In genomic region chr1:180789460-180789859, GRCh38 we compare ENCODE assay signal across 24 cellular contexts.
A peak's percentile ranks its signal among the peaks of the same experiment; 100 is the strongest.
DNase-seq lines count a peak whose midpoint lies in the region; ATAC-seq, FAIRE-seq and TF ChIP-seq lines count a peak whose summit lies in the region.
"Had no signal": no experiment of that assay in that cellular context is flagged by ENCODE, and none has a peak within 500 bp of the region (broad histone marks: within the 10 kb centered on the region; RNA-seq: fewer than 3 reads in every experiment).

No MANE protein-coding gene starts in this region.

- H3K27ac Mint-ChIP-seq in activated T-cell treated with anti-CD3 and anti-CD28 coated beads, Interleukin-2, amount 50 U/mL, for 72 hours, result peak overlapping the region; percentile 54
- no peak overlapping the region for H3K27ac Mint-ChIP-seq in activated T-cell treated with anti-CD3 and anti-CD28 coated beads, Interleukin-2, amount 50 U/mL, for 24 hours
- H3K27ac Mint-ChIP-seq: B cell; CD4-positive, CD25-positive, alpha-beta regulatory T cell; CD8-positive, alpha-beta T cell had no signal

- CTCF ChIA-PET in HCT116 (lab: Charles Lee), result no interaction called here
- CTCF ChIA-PET in GM12878 (lab: Yijun Ruan, JAX), result interaction anchor here (1.4 to 1.5 kb wide), 2 partner anchors 12 to 256 kb away, joined by 4 to 6 read pairs; no protein-coding TSS in a partner anchor

- ATAC-seq in activated T-cell treated with anti-CD3 and anti-CD28 coated beads, Interleukin-2, amount 50 U/mL, for 72 hours (replicated peaks in 1 of 2), result no peak
- ATAC-seq in HCT116, result no peak
- no peak for ATAC-seq in GM12878
- ATAC-seq: CD8-positive, alpha-beta T cell had no signal

- H3K27ac ChIP-seq in HCT116 (ENCODE audit: low read depth, low read length) (no peak overlapping the region), GM12878 (ENCODE audit: control insufficient read depth, insufficient read depth) (no peak overlapping the region)
- H3K27ac ChIP-seq: 22Rv1, BLaER1, C4-2B had no signal

- H3K9me3 ChIP-seq in HCT116 (ENCODE audit: control insufficient read depth in 1 of 2, insufficient read depth in 1 of 2, low read depth in 1 of 2, low read length in 2 of 2) (no peaks in the 10 kb centered on the region), GM12878 (replicated peaks; ENCODE audit: control insufficient read depth, insufficient read depth, low read length) (no peaks in the 10 kb centered on the region)
- H3K9me3 ChIP-seq: BLaER1, Caco-2, HAP-1 had no signal

- FAIRE-seq in GM12878 (lab: Jason Lieb, UNC), result no peak
- FAIRE-seq: A204.1, GM12891, H54 had no signal

- H3K36me3 Mint-ChIP-seq in activated T-cell treated with anti-CD3 and anti-CD28 coated beads, Interleukin-2, amount 50 U/mL, for 72 hours (ENCODE audit: insufficient read depth in 2 of 2), result peaks cover 2 to 7% of the 10 kb centered on the region in 2 donors
- H3K36me3 Mint-ChIP-seq in activated T-cell treated with anti-CD3 and anti-CD28 coated beads, Interleukin-2, amount 50 U/mL, for 24 hours (ENCODE audit: low read depth), result peaks cover 26% of the 10 kb centered on the region

- H3K79me2 ChIP-seq in HCT116 (ENCODE audit: insufficient read depth, low read length) (no peaks in the 10 kb centered on the region), GM12878 (ENCODE audit: control insufficient read depth, insufficient read depth, low read length) (no peaks in the 10 kb centered on the region)

- intact Hi-C loops in HCT116 (cut with micrococcal nuclease) (no loop called here), GM12878 (cut with micrococcal nuclease; ENCODE audit: unreplicated experiment) (no loop called here)

- H2AFZ ChIP-seq in HCT116 (ENCODE audit: low read depth, low read length, poor library complexity, severe bottlenecking), result no peak overlapping the region
- no peak overlapping the region for H2AFZ ChIP-seq in GM12878 (ENCODE audit: control insufficient read depth, low read depth, low read length)

- no peaks in the 10 kb centered on the region for H3K9me3 Mint-ChIP-seq in activated T-cell treated with anti-CD3 and anti-CD28 coated beads, Interleukin-2, amount 50 U/mL, for 72 hours
- H3K9me3 Mint-ChIP-seq in activated T-cell treated with anti-CD3 and anti-CD28 coated beads, Interleukin-2, amount 50 U/mL, for 24 hours, result no peaks in the 10 kb centered on the region
- H3K9me3 Mint-ChIP-seq: CD4-positive, CD25-positive, alpha-beta regulatory T cell; CD8-positive, alpha-beta T cell had no signal

- no peaks in the 10 kb centered on the region for H3K27me3 Mint-ChIP-seq in activated T-cell treated with anti-CD3 and anti-CD28 coated beads, Interleukin-2, amount 50 U/mL, for 72 hours (ENCODE audit: low read depth)
- H3K27me3 Mint-ChIP-seq in activated T-cell treated with anti-CD3 and anti-CD28 coated beads, Interleukin-2, amount 50 U/mL, for 24 hours, result no peaks in the 10 kb centered on the region
- H3K27me3 Mint-ChIP-seq: B cell; CD4-positive, CD25-positive, alpha-beta regulatory T cell had no signal

- H3K9ac ChIP-seq in HCT116 (ENCODE audit: low read length) (no peak overlapping the region), GM12878 (ENCODE audit: control insufficient read depth, insufficient read depth, low read length) (no peak overlapping the region)
- H3K9ac ChIP-seq: BLaER1 had no signal

- TF ChIP-seq RAD21 in HCT116 (IDR thresholded peaks at IDR 0.05; ENCODE audit: low read depth) (no peak), GM12878 (IDR thresholded peaks at IDR 0.05; ENCODE audit: insufficient read depth, low read depth, low read length) (no peak)

- H3K4me3 ChIP-seq in HCT116 (replicated peaks in 1 of 2; ENCODE audit: low read depth in 1 of 2, low read length in 2 of 2) (no peak overlapping the region), GM12878 (no peak overlapping the region)
- H3K4me3 ChIP-seq: BLaER1, HAP-1 had no signal

- RAD21 ChIA-PET in HCT116 (lab: Charles Lee; ENCODE audit: low non-redundant PET in 1 of 2, low total read pairs in 2 of 2, uncharacterized antibody in 2 of 2, unreplicated experiment in 2 of 2), result no interaction called here
- RAD21 ChIA-PET in GM12878 (lab: Charles Lee; ENCODE audit: unreplicated experiment), result no interaction called here

- no peak overlapping the region for H3K4me3 Mint-ChIP-seq in activated T-cell treated with anti-CD3 and anti-CD28 coated beads, Interleukin-2, amount 50 U/mL, for 72 hours
- no peak overlapping the region for H3K4me3 Mint-ChIP-seq in activated T-cell treated with anti-CD3 and anti-CD28 coated beads, Interleukin-2, amount 50 U/mL, for 24 hours
- H3K4me3 Mint-ChIP-seq: B cell; CD4-positive, CD25-positive, alpha-beta regulatory T cell; CD8-positive, alpha-beta T cell had no signal

- in situ Hi-C loops in GM12878 (cut with MboI) (no loop called here), GM13976 (cut with MboI; ENCODE audit: low sequenced_read_pairs, unreplicated experiment) (no loop called here)

- TF ChIP-seq EP300 in GM12878 (IDR thresholded peaks at IDR 0.05; ENCODE audit: borderline replicate concordance in 1 of 2, control insufficient read depth in 1 of 2, low read depth in 2 of 2, low read length in 2 of 2), result no peak

- H3K27me3 ChIP-seq in HCT116 (ENCODE audit: insufficient read depth, low read length) (no peaks in the 10 kb centered on the region), GM12878 (replicated peaks in 1 of 2; ENCODE audit: control insufficient read depth in 2 of 2, insufficient read depth in 2 of 2, low read length in 1 of 2) (no peaks in the 10 kb centered on the region)
- H3K27me3 ChIP-seq: BLaER1 had no signal

- peaks cover 6% of the 10 kb centered on the region for H3K4me1 Mint-ChIP-seq in activated T-cell treated with anti-CD3 and anti-CD28 coated beads, Interleukin-2, amount 50 U/mL, for 72 hours (ENCODE audit: low read depth)
- peaks cover 13% of the 10 kb centered on the region for H3K4me1 Mint-ChIP-seq in activated T-cell treated with anti-CD3 and anti-CD28 coated beads, Interleukin-2, amount 50 U/mL, for 24 hours (ENCODE audit: low read depth)

- H3K4me1 ChIP-seq in HCT116 (ENCODE audit: control insufficient read depth in 1 of 2, insufficient read depth in 2 of 2, low read length in 2 of 2), result peaks cover 0 to 4% of the 10 kb centered on the region in 2 experiments; a peak in 1 of 4 replicates
- H3K4me1 ChIP-seq in GM12878 (ENCODE audit: control insufficient read depth, insufficient read depth, low read length), result no peaks in the 10 kb centered on the region
- H3K4me1 ChIP-seq: HAP-1 had no signal

- POLR2A ChIA-PET in HCT116 (lab: Charles Lee) (no interaction called here), GM12878 (lab: Charles Lee) (no interaction called here)

- BruUV-seq in HCT116 (replicated peaks; lab: Mats Ljungman, UMichigan), result TSS peak; percentile 20
- BruUV-seq in GM12878 (replicated peaks; lab: Mats Ljungman, UMichigan), result TSS peak; percentile 33

- TF ChIP-seq POLR2A in HCT116 (IDR thresholded peaks at IDR 0.05; ENCODE audit: borderline replicate concordance, extremely low read depth, insufficient read depth, insufficient read length) (no peak), GM12878 (IDR thresholded peaks at IDR 0.05; ENCODE audit: low read depth, low read length) (no peak)

- DNase-seq in activated T-cell treated with anti-CD3 and anti-CD28 coated beads, Interleukin-2, amount 50 U/mL, for 72 hours, result no peak
- DNase-seq in activated T-cell treated with anti-CD3 and anti-CD28 coated beads, Interleukin-2, amount 50 U/mL, for 24 hours, result no peak
- DNase-seq in HCT116 (ENCODE audit: low read depth, low spot score) (no peak), NCI-H82 treated with DMSO at 0.1 percent for 48 hours (lab: John Stamatoyannopoulos, UW; ENCODE audit: unreplicated experiment) (peak; percentile 63), GM12878 (ENCODE audit: low read depth, low spot score) (no peak), GM13976 (ENCODE audit: low spot score) (no peak), NCI-H2029 (lab: John Stamatoyannopoulos, UW) (no peak), UCSD-AML1 (lab: John Stamatoyannopoulos, UW; ENCODE audit: unreplicated experiment) (no peak)
- DNase-seq: Caco-2; CD4-positive, CD25-positive, alpha-beta regulatory T cell; CD8-positive, alpha-beta T cell; DMS 273 treated with DMSO at 0.1 percent for 48 hours; DMS79; EL; GDM1; GOT3 had no signal

- no peaks in the 10 kb centered on the region for H3K36me3 ChIP-seq in HCT116 (ENCODE audit: control insufficient read depth in 1 of 2, insufficient read depth in 2 of 2, low read length in 2 of 2)
- no peaks in the 10 kb centered on the region; a peak in 1 of 4 replicates for H3K36me3 ChIP-seq in GM12878 (ENCODE audit: control insufficient read depth in 2 of 2, insufficient read depth in 2 of 2, low read length in 1 of 2)
- H3K36me3 ChIP-seq: HAP-1 had no signal

- H4K20me1 ChIP-seq in HCT116 (ENCODE audit: insufficient read depth) (0 out of 2 replicates have a peak, but pooled peaks cover 6% of the 10 kb centered on the region), GM12878 (ENCODE audit: control insufficient read depth, insufficient read depth) (no peaks in the 10 kb centered on the region)
- H4K20me1 ChIP-seq: BLaER1 had no signal

- SMC1A ChIA-PET in GM12878 (lab: Charles Lee; ENCODE audit: uncharacterized antibody, unreplicated experiment), result interaction anchor here (1.1 to 1.8 kb wide), 3 partner anchors 11 to 16 kb away, joined by 3 to 6 read pairs (median 3); no protein-coding TSS in a partner anchor

- no peak overlapping the region for H3K4me2 ChIP-seq in HCT116 (ENCODE audit: low read length)
- no peak overlapping the region for H3K4me2 ChIP-seq in GM12878 (ENCODE audit: control insufficient read depth, insufficient read depth)
- H3K4me2 ChIP-seq: BLaER1 had no signal

- TF ChIP-seq CTCF in HCT116 (IDR thresholded peaks at IDR 0.05 in 2 of 3, conservative IDR thresholded peaks at IDR 0.05 in 1 of 3; ENCODE audit: borderline replicate concordance in 1 of 3, insufficient read depth in 1 of 3, low read depth in 2 of 3, low read length in 2 of 3) (no peak), GM12878 (IDR thresholded peaks at IDR 0.05 in 2 of 3, conservative IDR thresholded peaks at IDR 0.05 in 1 of 3; ENCODE audit: control insufficient read depth in 2 of 3, extremely low read depth in 1 of 3, insufficient read depth in 1 of 3, low read depth in 3 of 3, low read length in 3 of 3) (no peak), GM13976 (IDR thresholded peaks at IDR 0.05; ENCODE audit: borderline replicate concordance, control extremely low read depth, extremely low read depth, insufficient read depth, missing control alignments) (no peak)

- H3K9me2 ChIP-seq in HCT116 (ENCODE audit: insufficient read depth), result no peaks in the 10 kb centered on the region

TF ChIP-seq in HCT116, 20 proteins besides CTCF, POLR2A, EP300 and RAD21 (continues in another document):
- no peak for TF ChIP-seq TCF7L2 (IDR thresholded peaks at IDR 0.05; ENCODE audit: borderline replicate concordance, extremely low read depth, insufficient read depth, insufficient read length)
- TF ChIP-seq CBX3 (IDR thresholded peaks at IDR 0.05; ENCODE audit: low read depth), result no peak

TF ChIP-seq in GM12878, 131 proteins besides CTCF, POLR2A, EP300 and RAD21 (continues in another document):
- no peak for TF ChIP-seq YY1 (IDR thresholded peaks at IDR 0.05; ENCODE audit: low read depth, low read length)
- TF ChIP-seq FOXM1 (IDR thresholded peaks at IDR 0.05; ENCODE audit: low read depth, low read length), result no peak
- TF ChIP-seq DPF2 (IDR thresholded peaks at IDR 0.05), result no peak
